11 cellular contexts compared by ENCODE assay signal in the genomic region with DNA sequence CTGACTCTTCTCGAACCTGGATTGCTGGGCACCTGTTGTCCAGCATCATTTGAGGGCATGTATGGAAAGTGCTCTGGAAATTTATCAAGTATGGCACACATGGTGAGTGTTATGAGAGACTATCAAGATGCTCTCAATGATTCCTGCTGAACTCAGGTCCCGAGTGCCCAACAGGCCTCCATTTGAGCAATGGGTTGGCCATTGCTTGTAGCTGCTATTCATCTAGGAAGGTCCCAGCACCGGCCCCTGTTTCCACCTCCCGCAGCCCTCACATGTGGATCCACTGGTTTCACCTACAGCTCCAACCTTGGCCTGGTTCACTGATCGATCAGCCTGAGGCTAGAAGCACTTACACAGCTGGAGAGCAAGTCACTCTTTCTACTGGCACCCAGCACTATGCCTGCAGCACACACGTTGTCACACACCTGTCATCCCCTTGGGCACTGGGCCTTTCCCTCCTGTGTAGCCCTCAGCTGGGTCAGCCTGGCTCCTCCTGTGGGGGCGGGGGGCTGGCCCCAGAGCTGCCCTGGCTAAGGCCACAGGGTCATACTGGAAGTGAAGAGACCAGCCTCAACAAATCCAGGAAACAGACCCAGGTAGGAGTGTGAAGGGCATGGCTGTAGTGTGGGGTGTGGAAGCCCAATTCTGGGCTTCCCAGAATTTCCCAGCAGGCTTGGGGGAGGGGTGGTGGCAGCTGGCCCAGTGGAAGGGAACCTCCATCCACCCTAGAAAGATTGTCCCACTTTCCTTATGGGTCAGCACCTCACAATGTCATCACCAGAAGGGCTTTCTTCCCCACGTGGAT. TPM values are rescaled to one million over a fixed set of nuclear protein-coding genes. Genes with fewer than 3 reads are reported as not detected.
DNase-seq lines count a peak whose midpoint lies in the region; ATAC-seq, FAIRE-seq and TF ChIP-seq lines count a peak whose summit lies in the region.
"Had no signal": no experiment of that assay in that cellular context is flagged by ENCODE, and none has a peak within 500 bp of the region (broad histone marks: within the 10 kb centered on the region; RNA-seq: fewer than 3 reads in every experiment).

No MANE protein-coding gene starts in this region.

- no peak for FAIRE-seq in A549 (lab: Jason Lieb, UNC)

- peak overlapping the region; percentile 43 for H3K27ac Mint-ChIP-seq in nephron progenitor cell
- no peak overlapping the region for H3K27ac Mint-ChIP-seq in glutamatergic neuron (ENCODE audit: unreplicated experiment)

- TF ChIP-seq CTCF in A549 (IDR thresholded peaks at IDR 0.05) = no peak
- TF ChIP-seq CTCF in nephron progenitor cell (IDR thresholded peaks at IDR 0.05) = no peak
- no peak for TF ChIP-seq CTCF in glutamatergic neuron (IDR thresholded peaks at IDR 0.05; ENCODE audit: partially characterized antibody, unreplicated experiment)

- no peak overlapping the region for H3K4me3 Mint-ChIP-seq in nephron progenitor cell
- H3K4me3 Mint-ChIP-seq in glutamatergic neuron (ENCODE audit: unreplicated experiment) = no peak overlapping the region

- H3K9me3 Mint-ChIP-seq in nephron progenitor cell (no peaks in the 10 kb centered on the region), glutamatergic neuron (ENCODE audit: unreplicated experiment) (peaks cover 7% of the 10 kb centered on the region)

- TF ChIP-seq RAD21 in A549 (conservative IDR thresholded peaks at IDR 0.05 in 1 of 2, IDR thresholded peaks at IDR 0.05 in 1 of 2) = no peak

- H3K4me1 Mint-ChIP-seq in nephron progenitor cell (peaks cover 24% of the 10 kb centered on the region), glutamatergic neuron (ENCODE audit: low read depth, unreplicated experiment) (no peaks in the 10 kb centered on the region)

- H3K27ac ChIP-seq in A549 (peak overlapping the region; percentile 75 to 89), epithelial cell of prostate (peak overlapping the region; percentile 46)

- H3K9ac ChIP-seq in NT2/D1 (ENCODE audit: insufficient read length, low read depth) = peak overlapping the region; percentile 21

- peaks cover 9% of the 10 kb centered on the region for H3K27me3 Mint-ChIP-seq in nephron progenitor cell (ENCODE audit: low read depth, poor library complexity)
- no peaks in the 10 kb centered on the region for H3K27me3 Mint-ChIP-seq in glutamatergic neuron (ENCODE audit: unreplicated experiment)

- DNase-seq in A549 (ENCODE audit: low read depth in 1 of 2, low spot score in 1 of 2) = no peak
- no peak for DNase-seq in NT2/D1 (ENCODE audit: low read depth, low spot score)
- DNase-seq in epithelial cell of prostate (ENCODE audit: low read depth, low spot score) = no peak
- no peak for DNase-seq in nephron progenitor cell
- no peak for DNase-seq in glutamatergic neuron
- DNase-seq in activated CD4-positive, alpha-beta T cell treated with anti-CD3 and anti-CD28 coated beads for 48 hours = no peak
- DNase-seq: activated CD4-positive, alpha-beta T cell treated with anti-CD3 and anti-CD28 coated beads, Interleukin-2, amount 50 U/mL, for 1 hour; central memory CD4-positive, alpha-beta T cell had no signal

- POLR2A ChIA-PET in A549 (lab: Yijun Ruan, JAX) = interaction anchor here (1.1 kb wide), 1 partner anchor 14 kb away, joined by 3 read pairs; no protein-coding TSS in a partner anchor

- H3K27me3 ChIP-seq in NT2/D1 (ENCODE audit: insufficient read depth, insufficient read length) = no peaks in the 10 kb centered on the region
- H3K27me3 ChIP-seq: tibial artery had no signal

- H3K36me3 ChIP-seq in NT2/D1 (ENCODE audit: insufficient read depth, insufficient read length, low read length) = no peaks in the 10 kb centered on the region
- H3K36me3 ChIP-seq: tibial artery had no signal

- 69% methylated on average over 8 of the region's 8 CpGs for WGBS in A549 (ENCODE audit: missing lambda C conversion rate)

- H3K9me3 ChIP-seq in A549 (no peaks in the 10 kb centered on the region), NT2/D1 (ENCODE audit: insufficient read depth, low read length) (no peaks in the 10 kb centered on the region)
- H3K9me3 ChIP-seq: tibial artery had no signal

- H3K4me3 ChIP-seq in A549 (no peak overlapping the region), NT2/D1 (ENCODE audit: insufficient read length, low read depth) (no peak overlapping the region)
- H3K4me3 ChIP-seq: tibial artery had no signal

- ATAC-seq in A549 (peak; percentile 41 to 55), GM18519 (IDR thresholded peaks at IDR 0.05; ENCODE audit: low FRiP score, unreplicated experiment) (no peak), GM21390 (IDR thresholded peaks at IDR 0.05; ENCODE audit: unreplicated experiment) (no peak)

- peaks cover 55% of the 10 kb centered on the region for H3K4me1 ChIP-seq in A549
- peaks cover 9% of the 10 kb centered on the region for H3K4me1 ChIP-seq in NT2/D1 (ENCODE audit: insufficient read depth, insufficient read length)

- no peak for TF ChIP-seq EP300 in A549 (IDR thresholded peaks at IDR 0.05)

- TF ChIP-seq POLR2A in A549 (IDR thresholded peaks at IDR 0.05; ENCODE audit: low read length) = no peak

- H3K4me2 ChIP-seq in A549 = peak overlapping the region; percentile 83

- CTCF ChIA-PET in A549 (lab: Yijun Ruan, JAX) = interaction anchor here (0.9 to 3.8 kb wide), 7 partner anchors 12 to 280 kb away, joined by 3 to 24 read pairs (median 4); no protein-coding TSS in a partner anchor

- H3K36me3 Mint-ChIP-seq in nephron progenitor cell (ENCODE audit: low read depth) (no peaks in the 10 kb centered on the region), glutamatergic neuron (ENCODE audit: unreplicated experiment) (no peaks in the 10 kb centered on the region)

TF ChIP-seq in A549, 52 proteins besides CTCF, POLR2A, EP300 and RAD21:
- TF ChIP-seq PHF8 (IDR thresholded peaks at IDR 0.05; ENCODE audit: borderline replicate concordance, low read depth) (no peak), JUNB (IDR thresholded peaks at IDR 0.05) (no peak), RNF2 (IDR thresholded peaks at IDR 0.05; ENCODE audit: borderline replicate concordance, low read depth) (no peak), MAFK (IDR thresholded peaks at IDR 0.05; ENCODE audit: partially characterized antibody) (no peak), CEBPB (IDR thresholded peaks at IDR 0.05) (no peak)
- TF ChIP-seq, protein P1, sequence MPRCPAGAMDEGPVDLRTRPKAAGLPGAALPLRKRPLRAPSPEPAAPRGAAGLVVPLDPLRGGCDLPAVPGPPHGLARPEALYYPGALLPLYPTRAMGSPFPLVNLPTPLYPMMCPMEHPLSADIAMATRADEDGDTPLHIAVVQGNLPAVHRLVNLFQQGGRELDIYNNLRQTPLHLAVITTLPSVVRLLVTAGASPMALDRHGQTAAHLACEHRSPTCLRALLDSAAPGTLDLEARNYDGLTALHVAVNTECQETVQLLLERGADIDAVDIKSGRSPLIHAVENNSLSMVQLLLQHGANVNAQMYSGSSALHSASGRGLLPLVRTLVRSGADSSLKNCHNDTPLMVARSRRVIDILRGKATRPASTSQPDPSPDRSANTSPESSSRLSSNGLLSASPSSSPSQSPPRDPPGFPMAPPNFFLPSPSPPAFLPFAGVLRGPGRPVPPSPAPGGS (IDR thresholded peaks at IDR 0.05) = no peak

RNA-seq across cellular contexts. Expression of a gene that starts 41.7 kb away (rescaled TPM):
- polyA plus RNA-seq in A549 (2011; rRNA removed) = 77.2 and 101 TPM in 2 replicates
- 116 and 161 TPM in 2 replicates for polyA plus RNA-seq in A549 (2012; cell fraction: cytosol; rRNA removed)
- 256 and 267 TPM in 2 replicates for polyA plus RNA-seq in A549 (2012; cell fraction: nucleus; rRNA removed)
- polyA plus RNA-seq in A549 (2017; fragmentation: RNase III; extraction: RNeasy Plus Mini Kit Qiagen cat#74134 plus additional on column Dnase treatment) = 74.6 to 106 TPM (median 93.4 TPM) in 3 replicates
- 138 and 158 TPM in 2 replicates for polyA minus RNA-seq in A549 (2011; rRNA and poly(A)+ RNA removed)
- total RNA-seq in glutamatergic neuron (ENCODE audit: unreplicated experiment) = 5.0 TPM

Comparison
In these comparisons a context has a peak if more than half of its experiments do, and no peak if none do; other contexts are left out.
1. ATAC-seq: peak in A549 (2 of 2); none in GM18519 (single experiment) and GM21390 (single experiment).